ENCODE assay signal across 1 cellular context in the genomic region with DNA sequence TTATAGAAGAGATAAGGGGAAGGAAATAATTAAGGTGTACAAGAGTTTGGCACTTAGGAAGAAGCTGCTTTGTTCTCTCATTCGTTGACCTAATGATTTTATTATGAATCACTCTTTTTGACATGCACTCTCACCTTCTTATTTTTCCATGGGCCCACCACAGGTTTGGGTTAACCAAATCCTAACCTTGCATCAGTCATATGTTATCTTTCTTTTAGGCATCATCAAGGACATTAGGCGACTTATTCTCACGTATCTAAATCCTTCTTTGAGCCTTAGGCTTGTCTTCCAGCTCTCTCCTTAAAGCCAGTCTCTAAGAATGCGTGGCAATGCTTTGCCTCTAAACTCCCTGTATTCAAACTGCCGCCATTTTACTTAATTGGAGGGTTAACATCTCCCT.
TF ChIP-seq lines count a peak whose summit lies in the region.

No MANE protein-coding gene starts in this region.

TF ChIP-seq in GM23338, 12 proteins besides CTCF, POLR2A, EP300 and RAD21 (continued from another document):
- TF ChIP-seq, protein P1, sequence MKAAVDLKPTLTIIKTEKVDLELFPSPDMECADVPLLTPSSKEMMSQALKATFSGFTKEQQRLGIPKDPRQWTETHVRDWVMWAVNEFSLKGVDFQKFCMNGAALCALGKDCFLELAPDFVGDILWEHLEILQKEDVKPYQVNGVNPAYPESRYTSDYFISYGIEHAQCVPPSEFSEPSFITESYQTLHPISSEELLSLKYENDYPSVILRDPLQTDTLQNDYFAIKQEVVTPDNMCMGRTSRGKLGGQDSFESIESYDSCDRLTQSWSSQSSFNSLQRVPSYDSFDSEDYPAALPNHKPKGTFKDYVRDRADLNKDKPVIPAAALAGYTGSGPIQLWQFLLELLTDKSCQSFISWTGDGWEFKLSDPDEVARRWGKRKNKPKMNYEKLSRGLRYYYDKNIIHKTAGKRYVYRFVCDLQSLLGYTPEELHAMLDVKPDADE (IDR thresholded peaks at IDR 0.05), result no peak
- TF ChIP-seq, protein P2, sequence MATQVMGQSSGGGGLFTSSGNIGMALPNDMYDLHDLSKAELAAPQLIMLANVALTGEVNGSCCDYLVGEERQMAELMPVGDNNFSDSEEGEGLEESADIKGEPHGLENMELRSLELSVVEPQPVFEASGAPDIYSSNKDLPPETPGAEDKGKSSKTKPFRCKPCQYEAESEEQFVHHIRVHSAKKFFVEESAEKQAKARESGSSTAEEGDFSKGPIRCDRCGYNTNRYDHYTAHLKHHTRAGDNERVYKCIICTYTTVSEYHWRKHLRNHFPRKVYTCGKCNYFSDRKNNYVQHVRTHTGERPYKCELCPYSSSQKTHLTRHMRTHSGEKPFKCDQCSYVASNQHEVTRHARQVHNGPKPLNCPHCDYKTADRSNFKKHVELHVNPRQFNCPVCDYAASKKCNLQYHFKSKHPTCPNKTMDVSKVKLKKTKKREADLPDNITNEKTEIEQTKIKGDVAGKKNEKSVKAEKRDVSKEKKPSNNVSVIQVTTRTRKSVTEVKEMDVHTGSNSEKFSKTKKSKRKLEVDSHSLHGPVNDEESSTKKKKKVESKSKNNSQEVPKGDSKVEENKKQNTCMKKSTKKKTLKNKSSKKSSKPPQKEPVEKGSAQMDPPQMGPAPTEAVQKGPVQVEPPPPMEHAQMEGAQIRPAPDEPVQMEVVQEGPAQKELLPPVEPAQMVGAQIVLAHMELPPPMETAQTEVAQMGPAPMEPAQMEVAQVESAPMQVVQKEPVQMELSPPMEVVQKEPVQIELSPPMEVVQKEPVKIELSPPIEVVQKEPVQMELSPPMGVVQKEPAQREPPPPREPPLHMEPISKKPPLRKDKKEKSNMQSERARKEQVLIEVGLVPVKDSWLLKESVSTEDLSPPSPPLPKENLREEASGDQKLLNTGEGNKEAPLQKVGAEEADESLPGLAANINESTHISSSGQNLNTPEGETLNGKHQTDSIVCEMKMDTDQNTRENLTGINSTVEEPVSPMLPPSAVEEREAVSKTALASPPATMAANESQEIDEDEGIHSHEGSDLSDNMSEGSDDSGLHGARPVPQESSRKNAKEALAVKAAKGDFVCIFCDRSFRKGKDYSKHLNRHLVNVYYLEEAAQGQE (IDR thresholded peaks at IDR 0.05; ENCODE audit: unreplicated experiment), result no peak
- TF ChIP-seq, protein P3, sequence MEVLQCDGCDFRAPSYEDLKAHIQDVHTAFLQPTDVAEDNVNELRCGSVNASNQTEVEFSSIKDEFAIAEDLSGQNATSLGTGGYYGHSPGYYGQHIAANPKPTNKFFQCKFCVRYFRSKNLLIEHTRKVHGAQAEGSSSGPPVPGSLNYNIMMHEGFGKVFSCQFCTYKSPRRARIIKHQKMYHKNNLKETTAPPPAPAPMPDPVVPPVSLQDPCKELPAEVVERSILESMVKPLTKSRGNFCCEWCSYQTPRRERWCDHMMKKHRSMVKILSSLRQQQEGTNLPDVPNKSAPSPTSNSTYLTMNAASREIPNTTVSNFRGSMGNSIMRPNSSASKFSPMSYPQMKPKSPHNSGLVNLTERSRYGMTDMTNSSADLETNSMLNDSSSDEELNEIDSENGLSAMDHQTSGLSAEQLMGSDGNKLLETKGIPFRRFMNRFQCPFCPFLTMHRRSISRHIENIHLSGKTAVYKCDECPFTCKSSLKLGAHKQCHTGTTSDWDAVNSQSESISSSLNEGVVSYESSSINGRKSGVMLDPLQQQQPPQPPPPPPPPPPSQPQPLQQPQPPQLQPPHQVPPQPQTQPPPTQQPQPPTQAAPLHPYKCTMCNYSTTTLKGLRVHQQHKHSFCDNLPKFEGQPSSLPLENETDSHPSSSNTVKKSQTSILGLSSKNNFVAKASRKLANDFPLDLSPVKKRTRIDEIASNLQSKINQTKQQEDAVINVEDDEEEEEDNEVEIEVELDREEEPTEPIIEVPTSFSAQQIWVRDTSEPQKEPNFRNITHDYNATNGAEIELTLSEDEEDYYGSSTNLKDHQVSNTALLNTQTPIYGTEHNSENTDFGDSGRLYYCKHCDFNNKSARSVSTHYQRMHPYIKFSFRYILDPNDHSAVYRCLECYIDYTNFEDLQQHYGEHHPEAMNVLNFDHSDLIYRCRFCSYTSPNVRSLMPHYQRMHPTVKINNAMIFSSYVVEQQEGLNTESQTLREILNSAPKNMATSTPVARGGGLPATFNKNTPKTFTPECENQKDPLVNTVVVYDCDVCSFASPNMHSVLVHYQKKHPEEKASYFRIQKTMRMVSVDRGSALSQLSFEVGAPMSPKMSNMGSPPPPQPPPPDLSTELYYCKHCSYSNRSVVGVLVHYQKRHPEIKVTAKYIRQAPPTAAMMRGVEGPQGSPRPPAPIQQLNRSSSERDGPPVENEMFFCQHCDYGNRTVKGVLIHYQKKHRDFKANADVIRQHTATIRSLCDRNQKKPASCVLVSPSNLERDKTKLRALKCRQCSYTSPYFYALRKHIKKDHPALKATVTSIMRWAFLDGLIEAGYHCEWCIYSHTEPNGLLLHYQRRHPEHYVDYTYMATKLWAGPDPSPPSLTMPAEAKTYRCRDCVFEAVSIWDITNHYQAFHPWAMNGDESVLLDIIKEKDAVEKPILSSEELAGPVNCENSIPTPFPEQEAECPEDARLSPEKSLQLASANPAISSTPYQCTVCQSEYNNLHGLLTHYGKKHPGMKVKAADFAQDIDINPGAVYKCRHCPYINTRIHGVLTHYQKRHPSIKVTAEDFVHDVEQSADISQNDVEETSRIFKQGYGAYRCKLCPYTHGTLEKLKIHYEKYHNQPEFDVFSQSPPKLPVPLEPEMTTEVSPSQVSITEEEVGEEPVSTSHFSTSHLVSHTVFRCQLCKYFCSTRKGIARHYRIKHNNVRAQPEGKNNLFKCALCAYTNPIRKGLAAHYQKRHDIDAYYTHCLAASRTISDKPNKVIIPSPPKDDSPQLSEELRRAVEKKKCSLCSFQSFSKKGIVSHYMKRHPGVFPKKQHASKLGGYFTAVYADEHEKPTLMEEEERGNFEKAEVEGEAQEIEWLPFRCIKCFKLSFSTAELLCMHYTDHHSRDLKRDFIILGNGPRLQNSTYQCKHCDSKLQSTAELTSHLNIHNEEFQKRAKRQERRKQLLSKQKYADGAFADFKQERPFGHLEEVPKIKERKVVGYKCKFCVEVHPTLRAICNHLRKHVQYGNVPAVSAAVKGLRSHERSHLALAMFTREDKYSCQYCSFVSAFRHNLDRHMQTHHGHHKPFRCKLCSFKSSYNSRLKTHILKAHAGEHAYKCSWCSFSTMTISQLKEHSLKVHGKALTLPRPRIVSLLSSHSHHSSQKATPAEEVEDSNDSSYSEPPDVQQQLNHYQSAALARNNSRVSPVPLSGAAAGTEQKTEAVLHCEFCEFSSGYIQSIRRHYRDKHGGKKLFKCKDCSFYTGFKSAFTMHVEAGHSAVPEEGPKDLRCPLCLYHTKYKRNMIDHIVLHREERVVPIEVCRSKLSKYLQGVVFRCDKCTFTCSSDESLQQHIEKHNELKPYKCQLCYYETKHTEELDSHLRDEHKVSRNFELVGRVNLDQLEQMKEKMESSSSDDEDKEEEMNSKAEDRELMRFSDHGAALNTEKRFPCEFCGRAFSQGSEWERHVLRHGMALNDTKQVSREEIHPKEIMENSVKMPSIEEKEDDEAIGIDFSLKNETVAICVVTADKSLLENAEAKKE (CRISPR knock-in tag; IDR thresholded peaks at IDR 0.05), result no peak
- TF ChIP-seq NANOG (IDR thresholded peaks at IDR 0.05; ENCODE audit: borderline replicate concordance) (no peak), POLR2AphosphoS5 (IDR thresholded peaks at IDR 0.05; ENCODE audit: low read depth) (no peak), ZNF114 (CRISPR knock-in tag; IDR thresholded peaks at IDR 0.05) (no peak), STAT1 (IDR thresholded peaks at IDR 0.05; ENCODE audit: unreplicated experiment) (no peak), ZNF331 (CRISPR knock-in tag; IDR thresholded peaks at IDR 0.05; ENCODE audit: low read depth) (no peak), JUNB (IDR thresholded peaks at IDR 0.05; ENCODE audit: unreplicated experiment) (no peak), EZH2phosphoT487 (IDR thresholded peaks at IDR 0.05; ENCODE audit: unreplicated experiment) (no peak)
